25 cellular contexts compared by ENCODE assay signal in the genomic region with DNA sequence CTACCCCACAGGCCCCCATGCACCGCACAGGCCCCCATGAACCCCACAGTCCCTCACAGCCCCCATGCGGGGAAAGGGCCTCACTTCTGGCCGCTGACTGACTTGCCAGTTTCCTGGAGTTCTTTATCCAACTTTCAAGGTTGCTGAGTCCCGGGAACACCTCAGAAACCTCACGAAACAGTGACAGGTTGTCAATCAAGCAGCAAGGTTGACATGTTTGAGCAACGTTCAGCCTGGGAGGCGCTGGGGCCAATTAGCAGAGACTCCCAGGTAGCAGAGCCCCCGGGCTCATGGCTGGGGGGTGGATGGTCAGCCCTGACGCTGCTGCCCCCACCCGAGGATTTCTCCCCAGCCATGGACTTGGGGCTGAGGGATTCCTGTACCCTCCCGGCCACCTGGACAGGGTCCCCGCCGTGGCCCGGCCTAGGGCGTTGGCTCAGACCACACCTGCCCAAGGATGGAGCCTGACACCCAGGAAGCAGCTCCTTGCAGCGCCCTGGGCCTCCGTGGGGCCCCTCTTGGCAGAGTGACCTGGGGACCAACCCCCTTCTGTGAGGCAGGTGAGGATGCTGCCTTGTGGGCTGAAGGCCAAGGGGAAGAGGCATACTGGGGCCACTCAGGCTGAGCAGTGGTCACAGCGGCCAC. TPM values are rescaled to one million over a fixed set of nuclear protein-coding genes. Genes with fewer than 3 reads are reported as not detected.
A peak's percentile ranks its signal among the peaks of the same experiment; 100 is the strongest.
DNase-seq lines count a peak whose midpoint lies in the region; ATAC-seq, FAIRE-seq and TF ChIP-seq lines count a peak whose summit lies in the region.
"Had no signal": no experiment of that assay in that cellular context is flagged by ENCODE, and none has a peak within 500 bp of the region (broad histone marks: within the 10 kb centered on the region; RNA-seq: fewer than 3 reads in every experiment).

No MANE protein-coding gene starts in this region.

- no peaks in the 10 kb centered on the region for H3K79me2 ChIP-seq in K562 (ENCODE audit: control insufficient read depth, insufficient read depth, low read length)

- no peaks in the 10 kb centered on the region for H3K36me3 ChIP-seq in HEK293 (ENCODE audit: control insufficient read depth in 2 of 2, insufficient read depth in 1 of 2, low read length in 2 of 2)
- no peaks in the 10 kb centered on the region for H3K36me3 ChIP-seq in K562 (ENCODE audit: control insufficient read depth, insufficient read depth, low read length)
- no peaks in the 10 kb centered on the region for H3K36me3 ChIP-seq in neuronal stem cell (replicated peaks in 1 of 2; ENCODE audit: control insufficient read depth in 2 of 2, insufficient read depth in 2 of 2, low read length in 2 of 2)
- H3K36me3 ChIP-seq: BE2C had no signal

- DNase-seq in K562 (ENCODE audit: extremely low read depth in 1 of 4, low spot score in 3 of 4) (no peak), neuronal stem cell (ENCODE audit: low spot score) (no peak), GM19239 (ENCODE audit: insufficient read length, low spot score) (no peak), activated T-cell treated with anti-CD3 and anti-CD28 coated beads for 4 hours (no peak), osteocyte (ENCODE audit: extremely low spot score, unreplicated experiment) (no peak)
- DNase-seq: 8988T; ACHN; AML-193; BE2C; C1 segment of cervical spinal cord; Calu3; CD4-positive, alpha-beta memory T cell; COR-L47; DMS53; DMS79 treated with DMSO at 0.1 percent for 48 hours; GF-D8; GOT3; H7; HCEC 1CT; HFFc6 had no signal

- no peaks in the 10 kb centered on the region for H3K4me1 Mint-ChIP-seq in osteocyte (ENCODE audit: unreplicated experiment)
- H3K4me1 Mint-ChIP-seq: CD4-positive, alpha-beta memory T cell had no signal

- no peak overlapping the region for H2BK15ac ChIP-seq in neuronal stem cell (ENCODE audit: low read length)

- TF ChIP-seq CTCF in HEK293 (tag by site-specific recombination; IDR thresholded peaks at IDR 0.05) (no peak), K562 (IDR thresholded peaks at IDR 0.05 in 2 of 3, conservative IDR thresholded peaks at IDR 0.05 in 1 of 3; ENCODE audit: insufficient read depth in 2 of 3, low read depth in 1 of 3, low read length in 3 of 3) (no peak), osteocyte (IDR thresholded peaks at IDR 0.05) (no peak)

- H3K18ac ChIP-seq in neuronal stem cell (ENCODE audit: low read length), result peak overlapping the region; percentile 80

- TF ChIP-seq EP300 in K562 (IDR thresholded peaks at IDR 0.05; ENCODE audit: low read length), result no peak

- peak overlapping the region; percentile 24 for H2BK5ac ChIP-seq in neuronal stem cell (ENCODE audit: low read length)

- BruUV-seq in K562 (replicated peaks; lab: Mats Ljungman, UMichigan), result no TSS peak

- H3K27me3 Mint-ChIP-seq in osteocyte (ENCODE audit: unreplicated experiment), result peaks cover 6% of the 10 kb centered on the region
- H3K27me3 Mint-ChIP-seq: CD4-positive, alpha-beta memory T cell had no signal

- H3K4me3 Mint-ChIP-seq in osteocyte (ENCODE audit: unreplicated experiment), result no peak overlapping the region
- H3K4me3 Mint-ChIP-seq: CD4-positive, alpha-beta memory T cell; HFFc6 had no signal

- H3K27ac Mint-ChIP-seq in osteocyte (ENCODE audit: unreplicated experiment), result no peak overlapping the region
- H3K27ac Mint-ChIP-seq: CD4-positive, alpha-beta memory T cell; HFFc6 had no signal

- no peak overlapping the region for H2BK12ac ChIP-seq in neuronal stem cell (ENCODE audit: low read length)

- FAIRE-seq in K562 (lab: Jason Lieb, UNC) (no peak), GM19239 (lab: Jason Lieb, UNC) (no peak)
- FAIRE-seq: A549, GM12891, GM18507 had no signal

- no peaks in the 10 kb centered on the region for H3K9me1 ChIP-seq in K562 (ENCODE audit: control insufficient read depth, insufficient read depth, low read length)

- H2AK5ac ChIP-seq in neuronal stem cell (ENCODE audit: low read depth, low read length), result peak overlapping the region; percentile 88

- peaks cover 3% of the 10 kb centered on the region for H3K79me1 ChIP-seq in neuronal stem cell (ENCODE audit: low read depth, low read length)

- H3K9me3 ChIP-seq in HEK293 (ENCODE audit: control insufficient read depth, insufficient read depth, low read depth, low read length) (no peaks in the 10 kb centered on the region), K562 (replicated peaks; ENCODE audit: control insufficient read depth, insufficient read depth, low read depth, low read length) (no peaks in the 10 kb centered on the region), neuronal stem cell (replicated peaks in 1 of 2; ENCODE audit: control insufficient read depth in 2 of 2, insufficient read depth in 1 of 2, low read depth in 1 of 2, low read length in 2 of 2) (no peaks in the 10 kb centered on the region)
- H3K9me3 ChIP-seq: A549, BE2C had no signal

- H3K9ac ChIP-seq in K562 (ENCODE audit: insufficient read depth in 1 of 2, low read depth in 2 of 2, low read length in 2 of 2) (peak overlapping the region in 1 of 2 experiments; percentile 31; a peak in 2 of 4 replicates), neuronal stem cell (ENCODE audit: low read depth, low read length, poor library complexity) (no peak overlapping the region)

- H3K9me3 Mint-ChIP-seq in osteocyte (ENCODE audit: unreplicated experiment), result no peaks in the 10 kb centered on the region
- H3K9me3 Mint-ChIP-seq: CD4-positive, alpha-beta memory T cell; HFFc6 had no signal

- H3K36me3 Mint-ChIP-seq in osteocyte (ENCODE audit: unreplicated experiment), result no peaks in the 10 kb centered on the region
- H3K36me3 Mint-ChIP-seq: CD4-positive, alpha-beta memory T cell had no signal

- H3K4me1 ChIP-seq in HEK293 (ENCODE audit: control insufficient read depth, insufficient read depth, low read length), result no peaks in the 10 kb centered on the region
- H3K4me1 ChIP-seq in K562 (replicated peaks in 1 of 2; ENCODE audit: control insufficient read depth in 2 of 2, insufficient read depth in 2 of 2, low read length in 2 of 2), result peaks cover 0 to 48% of the 10 kb centered on the region in 2 experiments; a peak in 1 of 5 replicates
- peaks cover 0 to 10% of the 10 kb centered on the region in 2 donors for H3K4me1 ChIP-seq in neuronal stem cell (ENCODE audit: control insufficient read depth in 2 of 2, insufficient read depth in 1 of 2, low read depth in 1 of 2, low read length in 2 of 2)
- H3K4me1 ChIP-seq: A549, BE2C had no signal

- H3K4ac ChIP-seq in neuronal stem cell (ENCODE audit: low read length), result no peak overlapping the region

- no peak for ATAC-seq in K562
- ATAC-seq: A549 had no signal

- intact Hi-C loops in K562 (cut with micrococcal nuclease), result no loop called here

- CTCF ChIA-PET in HEK293 (lab: Yijun Ruan, JAX), result interaction anchor here (2.6 kb wide), 1 partner anchor 54 kb away, joined by 25 read pairs; no protein-coding TSS in a partner anchor
- CTCF ChIA-PET in K562 (lab: Yijun Ruan, JAX; ENCODE audit: low intra/inter-chr PET ratio), result interaction anchor here (1.5 kb wide), 1 partner anchor 22 kb away, joined by 4 read pairs; no protein-coding TSS in a partner anchor

- peak overlapping the region; percentile 65 for H3K23ac ChIP-seq in neuronal stem cell (ENCODE audit: low read depth, low read length, poor library complexity)

- H2BK120ac ChIP-seq in neuronal stem cell (ENCODE audit: low read depth, low read length), result no peak overlapping the region

- no peak overlapping the region for H3K27ac ChIP-seq in HEK293 (ENCODE audit: extremely low read depth, low read depth, low read length)
- H3K27ac ChIP-seq in K562 (ENCODE audit: extremely low read depth, low read depth, low read length), result no peak overlapping the region
- H3K27ac ChIP-seq in neuronal stem cell (replicated peaks; ENCODE audit: low read length), result no peak overlapping the region
- H3K27ac ChIP-seq: A549 had no signal

- POLR2A ChIA-PET in HEK293 (lab: Yijun Ruan, JAX), result no interaction called here
- POLR2A ChIA-PET in K562 (lab: Yijun Ruan, JAX), result interaction anchor here (0.6 kb wide), 3 partner anchors 103 to 760 kb away, joined by 3 read pairs; no protein-coding TSS in a partner anchor

- H2AFZ ChIP-seq in K562 (ENCODE audit: low read depth, low read length) (no peak overlapping the region), neuronal stem cell (ENCODE audit: low read length) (no peak overlapping the region)

- H4K20me1 ChIP-seq in K562 (replicated peaks; ENCODE audit: control insufficient read depth, insufficient read depth, low read length), result peaks cover 39% of the 10 kb centered on the region

- H3K4me3 ChIP-seq in HEK293 (ENCODE audit: low read depth, low read length) (no peak overlapping the region), K562 (no peak overlapping the region), neuronal stem cell (ENCODE audit: low read length in 2 of 2) (no peak overlapping the region)
- H3K4me3 ChIP-seq: A549 had no signal

- peak overlapping the region; percentile 17 for H4K8ac ChIP-seq in neuronal stem cell (ENCODE audit: low read depth, low read length)

- H3K4me2 ChIP-seq in K562 (ENCODE audit: insufficient read depth, low read length) (no peak overlapping the region), neuronal stem cell (ENCODE audit: insufficient read depth, low read length, poor library complexity, severe bottlenecking) (no peak overlapping the region)
- H3K4me2 ChIP-seq: A549 had no signal

- no peak for TF ChIP-seq POLR2A in K562 (conservative IDR thresholded peaks at IDR 0.05)

- no peak for TF ChIP-seq RAD21 in K562 (CRISPR knock-in tag; conservative IDR thresholded peaks at IDR 0.05 in 1 of 2, IDR thresholded peaks at IDR 0.05 in 1 of 2)

- in situ Hi-C loops in K562 (cut with MboI), result no loop called here

- no peak overlapping the region for H3K14ac ChIP-seq in neuronal stem cell (ENCODE audit: low read length)

- H3K27me3 ChIP-seq in K562 (ENCODE audit: control insufficient read depth in 2 of 2, insufficient read depth in 2 of 2, low read length in 2 of 2) (peaks cover 34 to 71% of the 10 kb centered on the region in 2 experiments; a peak in 4 of 5 replicates), neuronal stem cell (ENCODE audit: control insufficient read depth in 3 of 3, insufficient read depth in 3 of 3, low read depth in 1 of 3, low read length in 3 of 3) (peaks cover 0 to 21% (median 0%) of the 10 kb centered on the region in 3 experiments)
- H3K27me3 ChIP-seq: BE2C had no signal

- WGBS in K562 (ENCODE audit: insufficient coverage, low coverage, missing lambda C conversion rate), result under 1% methylated on average over 18 of the region's 18 CpGs
- WGBS in neuronal stem cell (ENCODE audit: extremely low coverage in 2 of 2, insufficient read length in 2 of 2, insufficient replicate concordance in 1 of 2), 2 donors, result no CpG with 5 or more reads among the region's 18 CpGs

- no peak overlapping the region for H4K91ac ChIP-seq in neuronal stem cell (ENCODE audit: low read depth, low read length, poor library complexity)

RNA-seq across cellular contexts. Expression of a gene that starts 33.8 kb away (rescaled TPM):
- not detected in 2 replicates for total RNA-seq in K562 (2011; cell fraction: chromatin; rRNA removed; ENCODE audit: low replicate concordance)
- not detected in 2 replicates for total RNA-seq in K562 (2011; cell fraction: nucleolus; rRNA removed)
- not detected in 2 replicates for total RNA-seq in K562 (2011; cell fraction: nucleoplasm; rRNA removed)
- total RNA-seq in K562 (2014; rRNA removed) (not detected in 2 replicates), K562 (2014; rRNA removed; fragmentation: Illumina TruSeq; extraction: Trizol) (not detected in 2 replicates), K562 (2015; rRNA removed; fragmentation: Illumina TruSeq; extraction: Trizol) (not detected in 2 replicates), K562 (2021) (not detected in 2 replicates), osteocyte (0.56 and 1.6 TPM in 2 replicates)
- polyA plus RNA-seq in K562 (2011; rRNA removed) (not detected in 2 replicates), K562 (2014; fragmentation: Illumina TruSeq; extraction: Trizol) (not detected in 2 replicates), K562 (2014; fragmentation: Nextera tagmentation; extraction: Ambion mirVana) (not detected), K562 (2014; rRNA removed) (not detected in 2 replicates)
- not detected in 2 replicates for polyA plus RNA-seq in K562 (2011; cell fraction: cytosol; rRNA removed)
- polyA plus RNA-seq in K562 (2011; cell fraction: nucleus; rRNA removed), result not detected in 2 replicates
- 0.26 TPM in 1 of 2 replicates, not detected in the other for polyA plus RNA-seq in K562 (2012)
- polyA minus RNA-seq in K562 (2011; rRNA and poly(A)+ RNA removed), result not detected in 2 replicates
- polyA minus RNA-seq in K562 (2011; cell fraction: cytosol; rRNA and poly(A)+ RNA removed), result not detected in 2 replicates
- polyA minus RNA-seq in K562 (2011; cell fraction: nucleus; rRNA and poly(A)+ RNA removed), result not detected in 2 replicates
- not detected for polyA plus RNA-seq in neuronal stem cell (2013, experiment 1 of 2)
- polyA plus RNA-seq in neuronal stem cell (2013, experiment 2 of 2), result not detected
- total RNA-seq: Calu3; CD4-positive, alpha-beta memory T cell; G401; H7 had no signal
- polyA plus RNA-seq: A549; CD4-positive, alpha-beta memory T cell had no signal

RNA-seq across cellular contexts. Expression of a gene that starts 53.0 kb away (rescaled TPM):
- total RNA-seq in K562 (2011; cell fraction: chromatin; rRNA removed; ENCODE audit: low replicate concordance), result 77.3 and 229 TPM in 2 replicates
- total RNA-seq in K562 (2011; cell fraction: nucleolus; rRNA removed), result 110 and 113 TPM in 2 replicates
- 89.5 and 103 TPM in 2 replicates for total RNA-seq in K562 (2011; cell fraction: nucleoplasm; rRNA removed)
- total RNA-seq in K562 (2014; rRNA removed), result 16.4 and 27.9 TPM in 2 replicates
- 4.5 and 7.5 TPM in 2 replicates for total RNA-seq in K562 (2014; rRNA removed; fragmentation: Illumina TruSeq; extraction: Trizol)
- 9.8 and 11.3 TPM in 2 replicates for total RNA-seq in K562 (2015; rRNA removed; fragmentation: Illumina TruSeq; extraction: Trizol)
- total RNA-seq in K562 (2021), result 99.5 and 109 TPM in 2 replicates
- polyA plus RNA-seq in K562 (2011; rRNA removed), result 21.3 and 39.4 TPM in 2 replicates
- polyA plus RNA-seq in K562 (2011; cell fraction: cytosol; rRNA removed), result 30.5 and 34.1 TPM in 2 replicates
- 388 and 500 TPM in 2 replicates for polyA plus RNA-seq in K562 (2011; cell fraction: nucleus; rRNA removed)
- polyA plus RNA-seq in K562 (2012), result 47.3 and 69.3 TPM in 2 replicates
- 34.6 and 58.2 TPM in 2 replicates for polyA plus RNA-seq in K562 (2014; fragmentation: Illumina TruSeq; extraction: Trizol)
- under 1 TPM; 0.04 to 0.15 TPM for polyA plus RNA-seq in K562 (2014; fragmentation: Nextera tagmentation; extraction: Ambion mirVana)
- 74.5 and 108 TPM in 2 replicates for polyA plus RNA-seq in K562 (2014; rRNA removed)
- polyA minus RNA-seq in K562 (2011; rRNA and poly(A)+ RNA removed), result 5.1 and 6.4 TPM in 2 replicates
- 26.3 and 42.5 TPM in 2 replicates for polyA minus RNA-seq in K562 (2011; cell fraction: cytosol; rRNA and poly(A)+ RNA removed)
- 38.9 and 55.3 TPM in 2 replicates for polyA minus RNA-seq in K562 (2011; cell fraction: nucleus; rRNA and poly(A)+ RNA removed)
- polyA plus RNA-seq in neuronal stem cell (2013, experiment 1 of 2), result 44.3 TPM
- polyA plus RNA-seq in neuronal stem cell (2013, experiment 2 of 2), result 42.8 TPM
- 102 and 108 TPM in 2 replicates for total RNA-seq in osteocyte
